9 cellular contexts compared by ENCODE assay signal in genomic region chr10:111076682-111077661, GRCh38. TPM values are rescaled to one million over a fixed set of nuclear protein-coding genes. Genes with fewer than 3 reads are reported as not detected.
DNase-seq lines count a peak whose midpoint lies in the region; ATAC-seq and TF ChIP-seq lines count a peak whose summit lies in the region.
"Had no signal": no experiment of that assay in that cellular context is flagged by ENCODE, and none has a peak within 500 bp of the region (broad histone marks: within the 10 kb centered on the region; RNA-seq: fewer than 3 reads in every experiment).

Gene ADRA2A, plus strand, starts transcription at chr10:111077029. Its CDS starts 968 bp downstream, at chr10:111077997.

- POLR2A ChIA-PET in CD8-positive, alpha-beta T cell (lab: Charles Lee), result interaction anchor here (0.5 to 0.9 kb wide), 2 partner anchors 128 to 179 kb away, joined by 3 to 4 read pairs; no protein-coding TSS in a partner anchor

- peaks cover 63% of the 10 kb centered on the region for H3K27me3 Mint-ChIP-seq in CD8-positive, alpha-beta T cell (ENCODE audit: low read depth)
- peaks cover 71% of the 10 kb centered on the region for H3K27me3 Mint-ChIP-seq in activated T-helper 2 cell treated with anti-CD3 and anti-CD28 coated beads, Interferon-gamma antibody, Interleukin-2, Interleukin-4, amounts not matched to agents 10 μg/mL and 5 μg/mL and 100 μg/mL, durations not matched to agents 14 hours and 24 hours and 36 hours (ENCODE audit: low read depth)

- H3K9me3 Mint-ChIP-seq in CD8-positive, alpha-beta T cell, result no peaks in the 10 kb centered on the region
- H3K9me3 Mint-ChIP-seq in activated T-helper 2 cell treated with anti-CD3 and anti-CD28 coated beads, Interferon-gamma antibody, Interleukin-2, Interleukin-4, amounts not matched to agents 10 μg/mL and 5 μg/mL and 100 μg/mL, durations not matched to agents 14 hours and 24 hours and 36 hours, result no peaks in the 10 kb centered on the region

- no peaks in the 10 kb centered on the region for H3K9me3 ChIP-seq in CD8-positive, alpha-beta T cell (ENCODE audit: low read length)

- intact Hi-C loops in CD8-positive, alpha-beta T cell (cut with DNase I, micrococcal nuclease), result loop anchor here in 1 of 2 experiments (10.0 kb wide), 1 partner anchor 132 kb away; no protein-coding TSS in a partner anchor
- intact Hi-C loops in activated T-helper 2 cell treated with anti-CD3 and anti-CD28 coated beads, Interferon-gamma antibody, Interleukin-2, Interleukin-4, amounts not matched to agents 10 μg/mL and 5 μg/mL and 100 μg/mL, durations not matched to agents 14 hours and 24 hours and 36 hours (cut with micrococcal nuclease), result loop anchor here (5.0 to 10.0 kb wide), 5 partner anchors 130 to 520 kb away; partner anchors contain the start of genes BBIP1, RBM20 and SHOC2

- TF ChIP-seq CTCF in CD8-positive, alpha-beta T cell (IDR thresholded peaks at IDR 0.05), result no peak

- H3K27me3 ChIP-seq in CD8-positive, alpha-beta T cell (ENCODE audit: insufficient read depth, low read length), result peaks cover 6% of the 10 kb centered on the region

- H3K36me3 Mint-ChIP-seq in CD8-positive, alpha-beta T cell, result no peaks in the 10 kb centered on the region
- no peaks in the 10 kb centered on the region for H3K36me3 Mint-ChIP-seq in activated T-helper 2 cell treated with anti-CD3 and anti-CD28 coated beads, Interferon-gamma antibody, Interleukin-2, Interleukin-4, amounts not matched to agents 10 μg/mL and 5 μg/mL and 100 μg/mL, durations not matched to agents 14 hours and 24 hours and 36 hours (ENCODE audit: low read depth)

- no peak within 1 kb of the TSS for H3K27ac Mint-ChIP-seq in CD8-positive, alpha-beta T cell
- H3K27ac Mint-ChIP-seq in activated T-helper 2 cell treated with anti-CD3 and anti-CD28 coated beads, Interferon-gamma antibody, Interleukin-2, Interleukin-4, amounts not matched to agents 10 μg/mL and 5 μg/mL and 100 μg/mL, durations not matched to agents 14 hours and 24 hours and 36 hours, result no peak within 1 kb of the TSS

- H3K4me1 ChIP-seq in CD8-positive, alpha-beta T cell (ENCODE audit: insufficient read depth, low read length), result peaks cover 9% of the 10 kb centered on the region

- no peak within 1 kb of the TSS for H3K27ac ChIP-seq in CD8-positive, alpha-beta T cell (ENCODE audit: low read depth, low read length)

- H3K4me3 Mint-ChIP-seq in CD8-positive, alpha-beta T cell, result peak within 1 kb of the TSS; percentile 76
- peak within 1 kb of the TSS; percentile 64 for H3K4me3 Mint-ChIP-seq in activated T-helper 2 cell treated with anti-CD3 and anti-CD28 coated beads, Interferon-gamma antibody, Interleukin-2, Interleukin-4, amounts not matched to agents 10 μg/mL and 5 μg/mL and 100 μg/mL, durations not matched to agents 14 hours and 24 hours and 36 hours (ENCODE audit: low read depth)

- H3K4me3 ChIP-seq in CD8-positive, alpha-beta T cell (ENCODE audit: low read depth, low read length), result peak within 1 kb of the TSS; percentile 57

- CTCF ChIA-PET in CD8-positive, alpha-beta T cell (lab: Charles Lee), result interaction anchor here (0.8 kb wide), 1 partner anchor 10 kb away, joined by 5 read pairs; no protein-coding TSS in a partner anchor

- peak; percentile 27 for ATAC-seq in CD8-positive, alpha-beta T cell
- ATAC-seq in GM21723 (IDR thresholded peaks at IDR 0.05; ENCODE audit: unreplicated experiment), result peak; percentile 50
- no peak for ATAC-seq in GM18873 (IDR thresholded peaks at IDR 0.05; ENCODE audit: low FRiP score, unreplicated experiment)

- DNase-seq in CD8-positive, alpha-beta T cell, result no peak
- DNase-seq in NCI-H2196 treated with DMSO at 0.1 percent for 48 hours (lab: John Stamatoyannopoulos, UW; ENCODE audit: unreplicated experiment) (peak; percentile 5), glomerular visceral epithelial cell (ENCODE audit: extremely low spot score) (peak; percentile 30), occipital lobe (lab: John Stamatoyannopoulos, UW) (peak; percentile 31)
- no peak for DNase-seq in activated T-helper 2 cell treated with anti-CD3 and anti-CD28 coated beads, Interferon-gamma antibody, Interleukin-2, Interleukin-4, amounts not matched to agents 10 μg/mL and 5 μg/mL and 100 μg/mL, durations not matched to agents 14 hours and 24 hours and 36 hours (ENCODE audit: low spot score)
- no peak for DNase-seq in effector CD8-positive, alpha-beta T cell (lab: John Stamatoyannopoulos, UW)

- H3K4me1 Mint-ChIP-seq in CD8-positive, alpha-beta T cell (ENCODE audit: low read depth), result peaks cover 17% of the 10 kb centered on the region
- H3K4me1 Mint-ChIP-seq in activated T-helper 2 cell treated with anti-CD3 and anti-CD28 coated beads, Interferon-gamma antibody, Interleukin-2, Interleukin-4, amounts not matched to agents 10 μg/mL and 5 μg/mL and 100 μg/mL, durations not matched to agents 14 hours and 24 hours and 36 hours (ENCODE audit: low read depth), result peaks cover 8% of the 10 kb centered on the region

- H3K36me3 ChIP-seq in CD8-positive, alpha-beta T cell (ENCODE audit: insufficient read depth, low read length), result no peaks in the 10 kb centered on the region

RNA-seq across cellular contexts. Expression of gene ADRA2A, which starts in this region (rescaled TPM):
- not detected for total RNA-seq in CD8-positive, alpha-beta T cell
- not detected in 2 replicates for total RNA-seq in activated T-helper 2 cell treated with anti-CD3 and anti-CD28 coated beads, Interferon-gamma antibody, Interleukin-2, Interleukin-4, amounts not matched to agents 10 μg/mL and 5 μg/mL and 100 μg/mL, durations not matched to agents 14 hours and 24 hours and 36 hours
- 15.9 TPM for total RNA-seq in occipital lobe
- total RNA-seq: NCI-H460 had no signal

Comparison
In these comparisons a context has a peak if more than half of its experiments do, and no peak if none do; other contexts are left out.
1. RNA of gene ADRA2A (total RNA-seq): 15.9 TPM in occipital lobe (single experiment); not detected in activated T-helper 2 cell treated with anti-CD3 and anti-CD28 coated beads, Interferon-gamma antibody, Interleukin-2, Interleukin-4, amounts not matched to agents 10 μg/mL and 5 μg/mL and 100 μg/mL, durations not matched to agents 14 hours and 24 hours and 36 hours and not detected in CD8-positive, alpha-beta T cell; every median in the first group is over 10 times any median in the second.
2. Peak in ATAC-seq and H3K4me3 ChIP-seq in CD8-positive, alpha-beta T cell; RNA of the gene not detected or under 1 TPM.
3. DNase-seq: peak in NCI-H2196 treated with DMSO at 0.1 percent for 48 hours (single experiment), glomerular visceral epithelial cell (single experiment) and occipital lobe (single experiment); none in CD8-positive, alpha-beta T cell (0 of 7), activated T-helper 2 cell treated with anti-CD3 and anti-CD28 coated beads, Interferon-gamma antibody, Interleukin-2, Interleukin-4, amounts not matched to agents 10 μg/mL and 5 μg/mL and 100 μg/mL, durations not matched to agents 14 hours and 24 hours and 36 hours (single experiment) and effector CD8-positive, alpha-beta T cell (single experiment).